Comparison of ENCODE assay signal across 1 cellular context in genomic region chr5:69167488-69167845, GRCh38.
TF ChIP-seq lines count a peak whose summit lies in the region.

No MANE protein-coding gene starts in this region.

TF ChIP-seq in IMR-90, 13 proteins besides CTCF, POLR2A, EP300 and RAD21 (continued from another document):
- no peak for TF ChIP-seq ELK1 (IDR thresholded peaks at IDR 0.05; ENCODE audit: borderline replicate concordance, low read depth, low read length)
